In the genomic region with DNA sequence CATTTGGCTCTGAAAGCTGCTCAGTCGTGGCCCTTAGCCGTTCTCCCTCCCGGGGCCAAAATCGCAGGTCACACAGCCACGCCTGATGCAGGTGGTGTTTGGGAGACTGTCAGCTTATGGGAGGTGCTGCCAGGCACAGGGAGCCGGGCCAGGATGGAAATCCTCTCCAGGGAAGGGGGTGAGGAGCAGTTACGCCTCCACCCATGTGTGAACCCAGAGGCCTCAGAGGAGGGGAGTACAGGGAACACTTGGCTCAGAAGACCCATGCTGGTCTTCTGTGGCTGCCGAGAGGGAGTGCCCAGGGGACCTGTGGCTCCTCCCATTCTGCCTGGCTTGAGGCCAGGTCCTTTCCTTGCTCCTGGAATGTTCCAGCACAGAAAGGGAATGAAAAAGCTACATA, we compare ENCODE assay signal across 18 cellular contexts. TPM values are rescaled to one million over a fixed set of nuclear protein-coding genes. Genes with fewer than 3 reads are reported as not detected.
DNase-seq lines count a peak whose midpoint lies in the region; ATAC-seq and TF ChIP-seq lines count a peak whose summit lies in the region.
"Had no signal": no experiment of that assay in that cellular context is flagged by ENCODE, and none has a peak within 500 bp of the region (broad histone marks: within the 10 kb centered on the region; RNA-seq: fewer than 3 reads in every experiment).

No MANE protein-coding gene starts in this region.

- TF ChIP-seq CTCF in VCaP (conservative IDR thresholded peaks at IDR 0.05): no peak
- TF ChIP-seq CTCF in hepatocyte (IDR thresholded peaks at IDR 0.05; ENCODE audit: poor library complexity): no peak
- no peak for TF ChIP-seq CTCF in thyroid gland (IDR thresholded peaks at IDR 0.05)

- H3K36me3 ChIP-seq in hepatocyte (replicated peaks; ENCODE audit: insufficient read depth, low read depth) (no peaks in the 10 kb centered on the region), thyroid gland (no peaks in the 10 kb centered on the region)
- H3K36me3 ChIP-seq: HAP-1 had no signal

- H3K9me3 Mint-ChIP-seq in activated CD8-positive, alpha-beta T cell treated with anti-CD3 and anti-CD28 coated beads, Interleukin-2, amount 10 ng/mL, durations not matched to agents 7 days and 5 days (ENCODE audit: insufficient read depth): no peaks in the 10 kb centered on the region

- H3K27ac ChIP-seq in VCaP: peak overlapping the region; percentile 90
- no peak overlapping the region for H3K27ac ChIP-seq in hepatocyte
- no peak overlapping the region for H3K27ac ChIP-seq in thyroid gland
- H3K27ac ChIP-seq: C4-2B had no signal

- no peaks in the 10 kb centered on the region for H3K79me2 ChIP-seq in hepatocyte

- CTCF ChIA-PET in activated CD8-positive, alpha-beta T cell treated with anti-CD3 and anti-CD28 coated beads, Interleukin-2, amount 10 ng/mL, durations not matched to agents 7 days and 5 days (lab: Charles Lee): no interaction called here

- H3K27me3 Mint-ChIP-seq in activated CD8-positive, alpha-beta T cell treated with anti-CD3 and anti-CD28 coated beads, Interleukin-2, amount 10 ng/mL, durations not matched to agents 7 days and 5 days (ENCODE audit: low read depth): peaks cover 18% of the 10 kb centered on the region

- no peak overlapping the region for H3K4me3 ChIP-seq in hepatocyte
- H3K4me3 ChIP-seq in thyroid gland (replicated peaks in 1 of 3): no peak overlapping the region
- H3K4me3 ChIP-seq: HAP-1 had no signal

- intact Hi-C loops in thyroid gland (cut with DNase I): no loop called here

- H3K9me2 ChIP-seq in hepatocyte (replicated peaks; ENCODE audit: insufficient read depth): no peaks in the 10 kb centered on the region
- H3K9me2 ChIP-seq: SK-N-SH had no signal

- TF ChIP-seq POLR2A in thyroid gland (IDR thresholded peaks at IDR 0.05): no peak

- no peak for ATAC-seq in activated CD8-positive, alpha-beta T cell treated with anti-CD3 and anti-CD28 coated beads, Interleukin-2, amount 10 ng/mL, durations not matched to agents 7 days and 5 days

- H3K4me3 Mint-ChIP-seq in activated CD8-positive, alpha-beta T cell treated with anti-CD3 and anti-CD28 coated beads, Interleukin-2, amount 10 ng/mL, durations not matched to agents 7 days and 5 days: no peak overlapping the region

- no peak overlapping the region for H3K4me2 ChIP-seq in hepatocyte
- H3K4me2 ChIP-seq: SK-N-SH had no signal

- 68% methylated on average over 8 of the region's 8 CpGs for WGBS in hepatocyte (ENCODE audit: low lambda C conversion rate, missing lambda C conversion rate)
- WGBS in thyroid gland, 2 donors: 0 to 40% methylated on average over 1 to 8 of the region's 8 CpGs

- no peak overlapping the region for H2AFZ ChIP-seq in hepatocyte

- POLR2A ChIA-PET in activated CD8-positive, alpha-beta T cell treated with anti-CD3 and anti-CD28 coated beads, Interleukin-2, amount 10 ng/mL, durations not matched to agents 7 days and 5 days (lab: Charles Lee): no interaction called here

- H3K27me3 ChIP-seq in hepatocyte (peaks cover 41% of the 10 kb centered on the region), thyroid gland (peaks cover 6% of the 10 kb centered on the region)

- no peaks in the 10 kb centered on the region for H3K9me3 ChIP-seq in hepatocyte (ENCODE audit: low read depth)
- H3K9me3 ChIP-seq in thyroid gland: no peaks in the 10 kb centered on the region
- H3K9me3 ChIP-seq: HAP-1, SK-N-SH had no signal

- H3K36me3 Mint-ChIP-seq in activated CD8-positive, alpha-beta T cell treated with anti-CD3 and anti-CD28 coated beads, Interleukin-2, amount 10 ng/mL, durations not matched to agents 7 days and 5 days (ENCODE audit: low read depth): no peaks in the 10 kb centered on the region

- DNase-seq in NCI-H345 (lab: John Stamatoyannopoulos, UW): peak; percentile 9
- DNase-seq in NCI-H345 treated with DMSO at 0.1 percent for 48 hours (lab: John Stamatoyannopoulos, UW; ENCODE audit: unreplicated experiment): no peak
- peak; percentile 37 for DNase-seq in hepatocyte (ENCODE audit: low spot score)
- peak; percentile 49 to 52 for DNase-seq in thyroid gland
- no peak for DNase-seq in activated CD8-positive, alpha-beta T cell treated with anti-CD3 and anti-CD28 coated beads, Interleukin-2, amount 10 ng/mL, durations not matched to agents 7 days and 5 days
- no peak for DNase-seq in T-helper 2 cell
- DNase-seq in COLO829 (ENCODE audit: low spot score): no peak
- DNase-seq: 8988T, COR-L47, NCI-H1105 treated with DMSO at 0.1 percent for 48 hours, NCI-H187, NCI-H446 treated with DMSO at 0.1 percent for 48 hours, NCI-H748 treated with DMSO at 0.1 percent for 48 hours, SK-N-SH had no signal

- H3K4me1 Mint-ChIP-seq in activated CD8-positive, alpha-beta T cell treated with anti-CD3 and anti-CD28 coated beads, Interleukin-2, amount 10 ng/mL, durations not matched to agents 7 days and 5 days (ENCODE audit: low read depth): peaks cover 3% of the 10 kb centered on the region

- no peaks in the 10 kb centered on the region for H4K20me1 ChIP-seq in hepatocyte (ENCODE audit: insufficient read depth, poor library complexity, severe bottlenecking)

- H3K4me1 ChIP-seq in hepatocyte (ENCODE audit: insufficient read depth) (no peaks in the 10 kb centered on the region), thyroid gland (peaks cover 7 to 33% of the 10 kb centered on the region in 2 donors)
- H3K4me1 ChIP-seq: HAP-1 had no signal

- H3K27ac Mint-ChIP-seq in activated CD8-positive, alpha-beta T cell treated with anti-CD3 and anti-CD28 coated beads, Interleukin-2, amount 10 ng/mL, durations not matched to agents 7 days and 5 days: no peak overlapping the region

RNA-seq across cellular contexts. Expression of a gene that starts 3.6 kb away (rescaled TPM):
- total RNA-seq in hepatocyte (1.5 and 4.8 TPM in 2 replicates), thyroid gland (10 to 100 TPM in 3 of 4 donors, 1 to 10 TPM in 1; 7.2 to 25.8 (median 17.4) TPM)
- 0.94 and 1.1 TPM in 2 replicates for polyA plus RNA-seq in hepatocyte
- not detected for total RNA-seq in activated CD8-positive, alpha-beta T cell treated with anti-CD3 and anti-CD28 coated beads, Interleukin-2, amount 10 ng/mL, durations not matched to agents 7 days and 5 days
- total RNA-seq: LHCN-M2 had no signal

Comparison
In these comparisons a context has a peak if more than half of its experiments do, and no peak if none do; other contexts are left out.
1. DNase-seq: peak in NCI-H345 (single experiment), hepatocyte (single experiment) and thyroid gland (2 of 2); none in NCI-H345 treated with DMSO at 0.1 percent for 48 hours (single experiment), activated CD8-positive, alpha-beta T cell treated with anti-CD3 and anti-CD28 coated beads, Interleukin-2, amount 10 ng/mL, durations not matched to agents 7 days and 5 days (single experiment), T-helper 2 cell (0 of 5) and COLO829 (single experiment).